ENCODE assay signal across 9 cellular contexts in genomic region chr2:63463142-63463541, GRCh38.
"Had no signal": no experiment of that assay in that cellular context is flagged by ENCODE, and none has a peak within 500 bp of the region (broad histone marks: within the 10 kb centered on the region; RNA-seq: fewer than 3 reads in every experiment).

No MANE protein-coding gene starts in this region.

- H2AFZ ChIP-seq: GM23248 had no signal

- H3K4me2 ChIP-seq: KMS-11 had no signal

- H3K9me3 ChIP-seq: HAP-1 had no signal

- ATAC-seq: HCT116 had no signal

- H3K9ac ChIP-seq: GM23248, KMS-11 had no signal

- H3K27ac ChIP-seq: GM23248, KMS-11 had no signal

- DNase-seq: GM23248, GOT3, H7, HFFc6, KBM-7 had no signal

- FAIRE-seq: HTR-8/SVneo had no signal

- H3K4me1 ChIP-seq: HAP-1 had no signal

- H3K4me3 ChIP-seq: GM23248, HAP-1 had no signal

- H3K36me3 ChIP-seq: HAP-1 had no signal
